Comparison of ENCODE assay signal across 8 cellular contexts in the genomic region with DNA sequence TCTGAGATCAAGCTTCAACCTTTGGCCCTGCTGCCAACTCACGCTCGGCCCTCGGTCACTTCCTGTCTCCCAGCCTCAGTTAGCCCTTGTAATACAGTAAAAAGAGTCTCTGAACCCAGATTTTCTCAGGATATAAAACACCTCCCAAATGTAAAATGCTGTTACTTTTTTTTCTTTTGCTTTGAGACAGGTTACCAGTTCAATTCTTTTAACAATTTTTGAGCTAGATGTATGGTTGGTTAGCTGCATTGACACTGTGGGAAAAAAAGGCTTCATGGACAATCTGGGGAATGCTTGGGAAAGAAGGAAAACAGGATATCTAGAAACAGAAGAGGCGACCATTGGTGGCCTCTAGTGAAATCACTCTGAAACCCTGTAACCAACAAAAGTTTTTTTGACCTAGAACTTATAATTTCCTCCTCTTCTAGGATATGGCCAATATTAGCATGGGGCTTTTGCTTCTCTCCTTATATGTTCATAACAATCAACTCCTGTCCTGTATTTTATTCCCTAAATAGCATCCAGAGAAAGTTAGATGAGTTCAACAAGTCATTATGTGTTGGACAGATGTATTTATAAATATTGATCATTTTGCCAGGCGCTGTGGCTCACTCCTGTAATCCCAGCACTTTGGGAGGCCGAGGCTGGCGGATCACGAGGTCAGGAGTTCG. TPM values are rescaled to one million over a fixed set of nuclear protein-coding genes. Genes with fewer than 3 reads are reported as not detected.
DNase-seq lines count a peak whose midpoint lies in the region; ATAC-seq and TF ChIP-seq lines count a peak whose summit lies in the region.
"Had no signal": no experiment of that assay in that cellular context is flagged by ENCODE, and none has a peak within 500 bp of the region (broad histone marks: within the 10 kb centered on the region; RNA-seq: fewer than 3 reads in every experiment).

No MANE protein-coding gene starts in this region.

- no peaks in the 10 kb centered on the region for H3K9me3 ChIP-seq in T-helper 17 cell (ENCODE audit: control insufficient read depth, low read length, poor library complexity, severe bottlenecking)
- H3K9me3 ChIP-seq in smooth muscle cell (replicated peaks; ENCODE audit: low read depth) = no peaks in the 10 kb centered on the region

- TF ChIP-seq CTCF in glutamatergic neuron (IDR thresholded peaks at IDR 0.05; ENCODE audit: partially characterized antibody, unreplicated experiment) (no peak), smooth muscle cell (IDR thresholded peaks at IDR 0.05; ENCODE audit: borderline replicate concordance, insufficient read depth, poor library complexity, severe bottlenecking) (no peak)

- H4K20me1 ChIP-seq in smooth muscle cell (ENCODE audit: low read depth) = peaks cover 38% of the 10 kb centered on the region

- no peak for DNase-seq in H7
- DNase-seq in T-helper 17 cell = no peak
- DNase-seq in glutamatergic neuron = no peak
- no peak for DNase-seq in smooth muscle cell (lab: John Stamatoyannopoulos, UW; ENCODE audit: unreplicated experiment)
- DNase-seq: NCI-H187 treated with DMSO at 0.1 percent for 48 hours had no signal

- H3K27me3 ChIP-seq in H7 (ENCODE audit: control insufficient read depth, insufficient read depth, low read length) = no peaks in the 10 kb centered on the region
- no peaks in the 10 kb centered on the region for H3K27me3 ChIP-seq in smooth muscle cell (ENCODE audit: low read depth)

- H3K9me3 Mint-ChIP-seq in glutamatergic neuron (ENCODE audit: unreplicated experiment) = peaks cover 4% of the 10 kb centered on the region

- no peaks in the 10 kb centered on the region for H3K36me3 Mint-ChIP-seq in T-helper 17 cell (ENCODE audit: low read depth)
- no peaks in the 10 kb centered on the region for H3K36me3 Mint-ChIP-seq in glutamatergic neuron (ENCODE audit: unreplicated experiment)

- H3K79me2 ChIP-seq in smooth muscle cell (ENCODE audit: low read depth) = peaks cover 49% of the 10 kb centered on the region

- peaks cover 11% of the 10 kb centered on the region for H3K4me1 ChIP-seq in smooth muscle cell (ENCODE audit: low read depth)

- peaks cover 6% of the 10 kb centered on the region for H3F3A ChIP-seq in smooth muscle cell (ENCODE audit: low read depth)

- peak overlapping the region; percentile 91 for H3K27ac ChIP-seq in smooth muscle cell (ENCODE audit: low read depth)

- H3K4me3 Mint-ChIP-seq in T-helper 17 cell (no peak overlapping the region), glutamatergic neuron (ENCODE audit: unreplicated experiment) (peak overlapping the region; percentile 95)

- H3K4me1 Mint-ChIP-seq in T-helper 17 cell (peaks cover 18% of the 10 kb centered on the region), glutamatergic neuron (ENCODE audit: low read depth, unreplicated experiment) (peaks cover 7% of the 10 kb centered on the region)

- H3K4me2 ChIP-seq in smooth muscle cell = peak overlapping the region; percentile 91

- ATAC-seq in T-helper 17 cell (no peak), GM18907 (IDR thresholded peaks at IDR 0.05; ENCODE audit: unreplicated experiment) (no peak), HG03159 (IDR thresholded peaks at IDR 0.05; ENCODE audit: unreplicated experiment) (no peak), GM19324 (IDR thresholded peaks at IDR 0.05; ENCODE audit: low FRiP score, unreplicated experiment) (no peak)

- H3K27me3 Mint-ChIP-seq in T-helper 17 cell = no peaks in the 10 kb centered on the region
- H3K27me3 Mint-ChIP-seq in glutamatergic neuron (ENCODE audit: unreplicated experiment) = peaks cover 3% of the 10 kb centered on the region

- H3K9ac ChIP-seq in smooth muscle cell (ENCODE audit: low read depth) = peak overlapping the region; percentile 87

- H3K36me3 ChIP-seq in H7 (replicated peaks; ENCODE audit: control insufficient read depth, insufficient read depth, low read length) = no peaks in the 10 kb centered on the region
- H3K36me3 ChIP-seq in smooth muscle cell (ENCODE audit: low read depth) = no peaks in the 10 kb centered on the region

- H3K4me3 ChIP-seq in H7 (ENCODE audit: insufficient read depth, low read depth, low read length) (peak overlapping the region; percentile 97), smooth muscle cell (peak overlapping the region; percentile 96)

- H2AFZ ChIP-seq in smooth muscle cell (ENCODE audit: low read depth) = peak overlapping the region; percentile 98

- 57% methylated on average over 9 of the region's 9 CpGs for WGBS in smooth muscle cell (ENCODE audit: low lambda C conversion rate)

- H3K27ac Mint-ChIP-seq in T-helper 17 cell (peak overlapping the region; percentile 89), glutamatergic neuron (ENCODE audit: unreplicated experiment) (peak overlapping the region; percentile 97)

RNA-seq across cellular contexts. Expression of a gene that starts 1.3 kb away (rescaled TPM):
- 65.3 and 72.1 TPM in 2 replicates for total RNA-seq in H7 (2014; rRNA removed; shearing (Covaris generic))
- 100 to 1,000 TPM in 1 of 2 donors, 10 to 100 TPM in 1; 97.6 to 124 TPM for total RNA-seq in T-helper 17 cell
- total RNA-seq in glutamatergic neuron (ENCODE audit: unreplicated experiment) = 60.4 TPM
- total RNA-seq in smooth muscle cell = 105 and 149 TPM in 2 replicates
- polyA plus RNA-seq in smooth muscle cell = 68.2 and 75.5 TPM in 2 replicates

RNA-seq across cellular contexts. Expression of a gene that starts 21.0 kb away (rescaled TPM):
- total RNA-seq in H7 (2014; rRNA removed; shearing (Covaris generic)) = 55.5 and 61.9 TPM in 2 replicates
- total RNA-seq in T-helper 17 cell (1 to 10 TPM; 1.2 to 2.6 TPM), glutamatergic neuron (ENCODE audit: unreplicated experiment) (5.4 TPM), smooth muscle cell (6.1 and 11.9 TPM in 2 replicates)
- polyA plus RNA-seq in smooth muscle cell = 3.9 and 4.6 TPM in 2 replicates
